In the genomic region with DNA sequence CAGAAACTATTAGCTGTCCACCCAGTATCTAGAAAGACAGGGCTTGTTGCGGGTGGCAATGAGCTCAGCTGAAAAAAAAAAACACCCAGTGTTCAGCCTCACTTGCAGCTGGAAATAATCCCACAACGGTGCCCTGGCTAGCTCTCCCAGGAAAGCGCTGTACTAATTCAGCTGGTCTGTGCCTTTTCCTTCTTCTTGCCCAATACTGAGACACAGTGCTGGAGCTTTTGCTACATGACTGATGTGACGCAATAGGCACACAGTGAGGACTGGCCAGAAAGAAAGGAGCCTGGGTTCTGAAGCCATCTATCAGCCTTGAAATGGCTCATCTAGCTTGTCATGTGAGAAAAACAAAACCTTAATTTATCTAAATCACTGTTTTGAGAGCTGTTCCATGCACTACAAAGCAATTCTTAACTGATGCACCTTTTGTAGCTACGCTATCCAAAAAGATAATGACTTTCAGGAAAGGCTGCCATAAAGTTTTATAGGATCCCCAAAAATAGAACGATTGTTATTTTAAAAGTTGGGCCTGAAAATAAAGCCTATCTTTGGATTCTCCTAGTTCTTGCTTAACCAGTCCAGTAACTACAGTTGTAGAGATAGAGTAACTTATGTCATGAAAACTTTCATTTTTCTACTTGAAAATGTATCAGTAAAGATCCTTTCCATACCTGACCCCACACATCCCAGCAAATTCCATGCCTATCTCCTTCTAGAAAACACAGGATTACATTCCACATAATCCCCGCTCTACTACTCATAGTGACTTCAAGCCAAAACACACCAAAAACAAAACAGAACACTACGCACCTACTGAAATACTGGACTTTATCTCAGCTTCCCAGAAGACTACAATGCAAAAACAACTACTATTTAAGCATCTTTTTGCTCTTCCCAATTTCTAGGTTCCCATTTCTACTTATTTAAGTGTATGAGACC, we compare ENCODE assay signal across 1 cellular context.
A peak's percentile ranks its signal among the peaks of the same experiment; 100 is the strongest.
TF ChIP-seq lines count a peak whose summit lies in the region.

No MANE protein-coding gene starts in this region.

TF ChIP-seq in HepG2, 621 proteins besides CTCF, POLR2A, EP300 and RAD21 (continued from another document and continues in another):
- TF ChIP-seq ZNF280D (CRISPR knock-in tag; IDR thresholded peaks at IDR 0.05) (no peak), ZMYM3 (CRISPR knock-in tag; IDR thresholded peaks at IDR 0.05) (no peak), ZBTB25 (CRISPR knock-in tag; IDR thresholded peaks at IDR 0.05) (no peak), MED1 (CRISPR knock-in tag; IDR thresholded peaks at IDR 0.05) (no peak), ZNF276 (CRISPR knock-in tag; IDR thresholded peaks at IDR 0.05; ENCODE audit: low read depth) (no peak), ZSCAN9 (CRISPR knock-in tag; IDR thresholded peaks at IDR 0.05; ENCODE audit: borderline replicate concordance) (0 out of 2 replicates have a peak, but pooled peaks have one; percentile 28), MEIS2 (CRISPR knock-in tag; IDR thresholded peaks at IDR 0.05) (no peak), ARNT (IDR thresholded peaks at IDR 0.05) (no peak), TBX3 (IDR thresholded peaks at IDR 0.05; ENCODE audit: borderline replicate concordance) (no peak), CEBPB (IDR thresholded peaks at IDR 0.05; ENCODE audit: borderline replicate concordance, low read depth, low read length) (peak; percentile 100), SP140L (CRISPR knock-in tag; IDR thresholded peaks at IDR 0.05; ENCODE audit: borderline replicate concordance) (no peak), XRCC5 (optimal IDR thresholded peaks at IDR 0.05; ENCODE audit: low read length) (peak; percentile 63), NFE2 (CRISPR knock-in tag; IDR thresholded peaks at IDR 0.05) (no peak), NCOA1 (CRISPR knock-in tag; IDR thresholded peaks at IDR 0.05) (no peak), SUZ12 (IDR thresholded peaks at IDR 0.05; ENCODE audit: low read depth, low read length) (no peak), CEBPG (CRISPR knock-in tag; IDR thresholded peaks at IDR 0.05) (peak; percentile 98), FOSL2 (CRISPR knock-in tag; IDR thresholded peaks at IDR 0.05) (peak; percentile 66), GATAD1 (CRISPR knock-in tag; IDR thresholded peaks at IDR 0.05) (no peak), ZNF460 (CRISPR knock-in tag; IDR thresholded peaks at IDR 0.05; ENCODE audit: borderline replicate concordance) (no peak), HDAC2 (CRISPR knock-in tag; IDR thresholded peaks at IDR 0.05) (peak; percentile 39; the same call in 1 of the 2 replicates), ZNF354B (CRISPR knock-in tag; IDR thresholded peaks at IDR 0.05) (no peak), ZNF362 (CRISPR knock-in tag; IDR thresholded peaks at IDR 0.05; ENCODE audit: borderline replicate concordance) (no peak), ZNF543 (CRISPR knock-in tag; IDR thresholded peaks at IDR 0.05) (no peak), TCF7L2 (IDR thresholded peaks at IDR 0.05; ENCODE audit: low read depth, low read length) (no peak), NBN (conservative IDR thresholded peaks at IDR 0.05) (no peak), ZNF33A (CRISPR knock-in tag; IDR thresholded peaks at IDR 0.05; ENCODE audit: borderline replicate concordance) (no peak), CREB1 (IDR thresholded peaks at IDR 0.05) (no peak), CREB1 (CRISPR knock-in tag; IDR thresholded peaks at IDR 0.05) (peak; percentile 16; the same call in 1 of the 2 replicates), JARID2 (CRISPR knock-in tag; IDR thresholded peaks at IDR 0.05; ENCODE audit: insufficient replicate concordance) (no peak), ZNF563 (CRISPR knock-in tag; IDR thresholded peaks at IDR 0.05) (no peak), RFX3 (CRISPR knock-in tag; IDR thresholded peaks at IDR 0.05) (no peak), CENPT (CRISPR knock-in tag; IDR thresholded peaks at IDR 0.05; ENCODE audit: low read depth) (no peak), ZNF546 (CRISPR knock-in tag; conservative IDR thresholded peaks at IDR 0.05) (no peak), GLMP (CRISPR knock-in tag; IDR thresholded peaks at IDR 0.05; ENCODE audit: borderline replicate concordance) (no peak), SCMH1 (CRISPR knock-in tag; IDR thresholded peaks at IDR 0.05; ENCODE audit: borderline replicate concordance) (no peak), CREM (IDR thresholded peaks at IDR 0.05) (no peak), CREM (CRISPR knock-in tag; IDR thresholded peaks at IDR 0.05) (no peak), ZSCAN22 (CRISPR knock-in tag; IDR thresholded peaks at IDR 0.05) (no peak), SOX5 (CRISPR knock-in tag; IDR thresholded peaks at IDR 0.05; ENCODE audit: borderline replicate concordance) (0 out of 2 replicates have a peak, but pooled peaks have one; percentile 12), ZBTB8A (CRISPR knock-in tag; IDR thresholded peaks at IDR 0.05; ENCODE audit: borderline replicate concordance, low read depth) (no peak), CC2D1A (CRISPR knock-in tag; IDR thresholded peaks at IDR 0.05) (no peak), ZNF292 (CRISPR knock-in tag; IDR thresholded peaks at IDR 0.05; ENCODE audit: borderline replicate concordance, low read depth) (peak; percentile 73; the same call in 1 of the 2 replicates), KDM2A (CRISPR knock-in tag; IDR thresholded peaks at IDR 0.05; ENCODE audit: borderline replicate concordance, low read depth) (no peak)
- TF ChIP-seq, protein P1, sequence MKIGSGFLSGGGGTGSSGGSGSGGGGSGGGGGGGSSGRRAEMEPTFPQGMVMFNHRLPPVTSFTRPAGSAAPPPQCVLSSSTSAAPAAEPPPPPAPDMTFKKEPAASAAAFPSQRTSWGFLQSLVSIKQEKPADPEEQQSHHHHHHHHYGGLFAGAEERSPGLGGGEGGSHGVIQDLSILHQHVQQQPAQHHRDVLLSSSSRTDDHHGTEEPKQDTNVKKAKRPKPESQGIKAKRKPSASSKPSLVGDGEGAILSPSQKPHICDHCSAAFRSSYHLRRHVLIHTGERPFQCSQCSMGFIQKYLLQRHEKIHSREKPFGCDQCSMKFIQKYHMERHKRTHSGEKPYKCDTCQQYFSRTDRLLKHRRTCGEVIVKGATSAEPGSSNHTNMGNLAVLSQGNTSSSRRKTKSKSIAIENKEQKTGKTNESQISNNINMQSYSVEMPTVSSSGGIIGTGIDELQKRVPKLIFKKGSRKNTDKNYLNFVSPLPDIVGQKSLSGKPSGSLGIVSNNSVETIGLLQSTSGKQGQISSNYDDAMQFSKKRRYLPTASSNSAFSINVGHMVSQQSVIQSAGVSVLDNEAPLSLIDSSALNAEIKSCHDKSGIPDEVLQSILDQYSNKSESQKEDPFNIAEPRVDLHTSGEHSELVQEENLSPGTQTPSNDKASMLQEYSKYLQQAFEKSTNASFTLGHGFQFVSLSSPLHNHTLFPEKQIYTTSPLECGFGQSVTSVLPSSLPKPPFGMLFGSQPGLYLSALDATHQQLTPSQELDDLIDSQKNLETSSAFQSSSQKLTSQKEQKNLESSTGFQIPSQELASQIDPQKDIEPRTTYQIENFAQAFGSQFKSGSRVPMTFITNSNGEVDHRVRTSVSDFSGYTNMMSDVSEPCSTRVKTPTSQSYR (CRISPR knock-in tag; IDR thresholded peaks at IDR 0.05; ENCODE audit: borderline replicate concordance) = 0 out of 2 replicates have a peak, but pooled peaks have one; percentile 36
- TF ChIP-seq, protein P2, sequence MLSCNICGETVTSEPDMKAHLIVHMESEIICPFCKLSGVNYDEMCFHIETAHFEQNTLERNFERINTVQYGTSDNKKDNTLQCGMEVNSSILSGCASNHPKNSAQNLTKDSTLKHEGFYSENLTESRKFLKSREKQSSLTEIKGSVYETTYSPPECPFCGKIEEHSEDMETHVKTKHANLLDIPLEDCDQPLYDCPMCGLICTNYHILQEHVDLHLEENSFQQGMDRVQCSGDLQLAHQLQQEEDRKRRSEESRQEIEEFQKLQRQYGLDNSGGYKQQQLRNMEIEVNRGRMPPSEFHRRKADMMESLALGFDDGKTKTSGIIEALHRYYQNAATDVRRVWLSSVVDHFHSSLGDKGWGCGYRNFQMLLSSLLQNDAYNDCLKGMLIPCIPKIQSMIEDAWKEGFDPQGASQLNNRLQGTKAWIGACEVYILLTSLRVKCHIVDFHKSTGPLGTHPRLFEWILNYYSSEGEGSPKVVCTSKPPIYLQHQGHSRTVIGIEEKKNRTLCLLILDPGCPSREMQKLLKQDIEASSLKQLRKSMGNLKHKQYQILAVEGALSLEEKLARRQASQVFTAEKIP (CRISPR knock-in tag; IDR thresholded peaks at IDR 0.05; ENCODE audit: borderline replicate concordance) = no peak
- TF ChIP-seq, protein P3, sequence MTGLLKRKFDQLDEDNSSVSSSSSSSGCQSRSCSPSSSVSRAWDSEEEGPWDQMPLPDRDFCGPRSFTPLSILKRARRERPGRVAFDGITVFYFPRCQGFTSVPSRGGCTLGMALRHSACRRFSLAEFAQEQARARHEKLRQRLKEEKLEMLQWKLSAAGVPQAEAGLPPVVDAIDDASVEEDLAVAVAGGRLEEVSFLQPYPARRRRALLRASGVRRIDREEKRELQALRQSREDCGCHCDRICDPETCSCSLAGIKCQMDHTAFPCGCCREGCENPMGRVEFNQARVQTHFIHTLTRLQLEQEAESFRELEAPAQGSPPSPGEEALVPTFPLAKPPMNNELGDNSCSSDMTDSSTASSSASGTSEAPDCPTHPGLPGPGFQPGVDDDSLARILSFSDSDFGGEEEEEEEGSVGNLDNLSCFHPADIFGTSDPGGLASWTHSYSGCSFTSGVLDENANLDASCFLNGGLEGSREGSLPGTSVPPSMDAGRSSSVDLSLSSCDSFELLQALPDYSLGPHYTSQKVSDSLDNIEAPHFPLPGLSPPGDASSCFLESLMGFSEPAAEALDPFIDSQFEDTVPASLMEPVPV (CRISPR knock-in tag; IDR thresholded peaks at IDR 0.05) = no peak
- TF ChIP-seq, protein P4, sequence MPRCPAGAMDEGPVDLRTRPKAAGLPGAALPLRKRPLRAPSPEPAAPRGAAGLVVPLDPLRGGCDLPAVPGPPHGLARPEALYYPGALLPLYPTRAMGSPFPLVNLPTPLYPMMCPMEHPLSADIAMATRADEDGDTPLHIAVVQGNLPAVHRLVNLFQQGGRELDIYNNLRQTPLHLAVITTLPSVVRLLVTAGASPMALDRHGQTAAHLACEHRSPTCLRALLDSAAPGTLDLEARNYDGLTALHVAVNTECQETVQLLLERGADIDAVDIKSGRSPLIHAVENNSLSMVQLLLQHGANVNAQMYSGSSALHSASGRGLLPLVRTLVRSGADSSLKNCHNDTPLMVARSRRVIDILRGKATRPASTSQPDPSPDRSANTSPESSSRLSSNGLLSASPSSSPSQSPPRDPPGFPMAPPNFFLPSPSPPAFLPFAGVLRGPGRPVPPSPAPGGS (CRISPR knock-in tag; IDR thresholded peaks at IDR 0.05) = no peak
